ENCODE assay signal across 19 cellular contexts in the genomic region with DNA sequence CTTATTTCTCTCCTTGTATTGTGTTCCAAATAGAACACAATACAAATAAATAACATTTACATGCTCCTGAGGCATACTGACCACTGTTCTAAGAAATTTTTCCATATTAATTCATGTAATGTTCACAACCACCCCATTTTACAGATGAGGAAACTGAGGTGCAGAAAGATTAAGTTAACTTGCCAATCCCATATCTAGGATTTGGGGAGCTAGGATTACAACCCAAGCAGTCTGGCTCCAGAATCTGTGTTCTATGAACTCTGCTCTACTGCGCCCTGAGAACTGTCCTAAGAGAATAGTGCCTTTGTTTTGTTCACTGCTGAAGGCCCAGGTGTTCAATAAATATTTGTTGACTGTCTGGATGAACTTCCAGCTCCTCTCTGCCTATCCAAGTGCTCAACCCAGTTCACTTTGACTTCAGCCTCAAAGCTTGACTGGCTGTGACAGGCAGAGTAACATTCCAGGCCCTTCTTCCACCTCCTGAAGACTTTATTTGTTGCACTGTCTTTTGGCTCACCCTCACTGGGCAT. TPM values are rescaled to one million over a fixed set of nuclear protein-coding genes. Genes with fewer than 3 reads are reported as not detected.
DNase-seq lines count a peak whose midpoint lies in the region; ATAC-seq and TF ChIP-seq lines count a peak whose summit lies in the region.
"Had no signal": no experiment of that assay in that cellular context is flagged by ENCODE, and none has a peak within 500 bp of the region (broad histone marks: within the 10 kb centered on the region; RNA-seq: fewer than 3 reads in every experiment).

No MANE protein-coding gene starts in this region.

- no peaks in the 10 kb centered on the region for H3K9me3 ChIP-seq in right lobe of liver
- H3K9me3 ChIP-seq: BLaER1, Caco-2 had no signal

- peaks cover 23% of the 10 kb centered on the region for H3K4me1 Mint-ChIP-seq in HFFc6 (ENCODE audit: low read depth)

- H3K27ac ChIP-seq in right lobe of liver: peak overlapping the region in 2 of 3 donors; percentile 41 to 49
- H3K27ac ChIP-seq: 22Rv1, BLaER1, C4-2B had no signal

- peaks cover 0 to 19% (median 8%) of the 10 kb centered on the region in 4 donors for H3K4me1 ChIP-seq in right lobe of liver
- H3K4me1 ChIP-seq: Caco-2 had no signal

- no peak overlapping the region for H3K4me3 Mint-ChIP-seq in HFFc6
- H3K4me3 Mint-ChIP-seq: B cell; CD8-positive, alpha-beta T cell; GM23338; H9 had no signal

- peaks cover 21% of the 10 kb centered on the region; the same call in 1 of the 2 replicates for H3K36me3 Mint-ChIP-seq in HFFc6 (ENCODE audit: low read depth)
- H3K36me3 Mint-ChIP-seq: CD4-positive, CD25-positive, alpha-beta regulatory T cell had no signal

- TF ChIP-seq POLR2A in right lobe of liver (IDR thresholded peaks at IDR 0.05): no peak

- no peaks in the 10 kb centered on the region for H3K36me3 ChIP-seq in right lobe of liver

- intact Hi-C loops in right lobe of liver (cut with DNase I): no loop called here

- H3K27ac Mint-ChIP-seq in HFFc6: peak overlapping the region; percentile 38
- H3K27ac Mint-ChIP-seq: B cell; CD4-positive, CD25-positive, alpha-beta regulatory T cell; CD8-positive, alpha-beta T cell; GM23338; H9 had no signal

- peaks cover 5% of the 10 kb centered on the region; the same call in 1 of the 2 replicates for H3K9me3 Mint-ChIP-seq in HFFc6
- H3K9me3 Mint-ChIP-seq: CD4-positive, CD25-positive, alpha-beta regulatory T cell; CD8-positive, alpha-beta T cell; GM23338; H9 had no signal

- ATAC-seq in left lobe of liver (peak; percentile 73), right lobe of liver (peak; percentile 39 to 77 (median 68))
- ATAC-seq: CD8-positive, alpha-beta T cell; GM12878; GM23338; HCT116 had no signal

- H3K27me3 ChIP-seq in right lobe of liver: no peaks in the 10 kb centered on the region
- H3K27me3 ChIP-seq: BLaER1 had no signal

- no peak overlapping the region for H3K4me3 ChIP-seq in right lobe of liver
- H3K4me3 ChIP-seq: BLaER1, GM12878, GM23338 had no signal

- DNase-seq in HFFc6: no peak
- DNase-seq in left lobe of liver (ENCODE audit: low spot score): no peak
- DNase-seq in right lobe of liver: no peak
- DNase-seq in GF-D8 (lab: John Stamatoyannopoulos, UW): no peak
- DNase-seq in SIG-M5 (lab: John Stamatoyannopoulos, UW): no peak
- no peak for DNase-seq in NOMO-1 treated with DMSO at 0.1 percent for 48 hours (lab: John Stamatoyannopoulos, UW; ENCODE audit: unreplicated experiment)
- DNase-seq: Caco-2; CD4-positive, CD25-positive, alpha-beta regulatory T cell; CD8-positive, alpha-beta T cell; DMS153; DND-41; H9 had no signal

- H3K27me3 Mint-ChIP-seq in HFFc6 (ENCODE audit: insufficient read depth): peaks cover 27% of the 10 kb centered on the region

- TF ChIP-seq CTCF in HFFc6 (IDR thresholded peaks at IDR 0.05) (no peak), right lobe of liver (IDR thresholded peaks at IDR 0.05) (no peak)

- 40% methylated on average over 1 of the region's 1 CpG for WGBS in right lobe of liver (ENCODE audit: insufficient coverage, low coverage, low lambda C conversion rate, missing lambda C conversion rate)

RNA-seq across cellular contexts. Expression of gene NEK10, which starts 3.1 kb away (rescaled TPM):
- 1 to 10 TPM; 5.2 to 9.5 (median 6.5) TPM for total RNA-seq in HFFc6 (2021; fragmentation: NEBNext Ultra II Directional; extraction: Animal tissue kit (Norgen Biotek cat#: 25700))
- total RNA-seq in left lobe of liver: 2.4 TPM
- total RNA-seq in right lobe of liver: 1 to 10 TPM in 3 of 6 experiments, under 1 TPM in 3; 0.43 to 2.5 (median 0.87) TPM
